18 cellular contexts compared by ENCODE assay signal in the genomic region with DNA sequence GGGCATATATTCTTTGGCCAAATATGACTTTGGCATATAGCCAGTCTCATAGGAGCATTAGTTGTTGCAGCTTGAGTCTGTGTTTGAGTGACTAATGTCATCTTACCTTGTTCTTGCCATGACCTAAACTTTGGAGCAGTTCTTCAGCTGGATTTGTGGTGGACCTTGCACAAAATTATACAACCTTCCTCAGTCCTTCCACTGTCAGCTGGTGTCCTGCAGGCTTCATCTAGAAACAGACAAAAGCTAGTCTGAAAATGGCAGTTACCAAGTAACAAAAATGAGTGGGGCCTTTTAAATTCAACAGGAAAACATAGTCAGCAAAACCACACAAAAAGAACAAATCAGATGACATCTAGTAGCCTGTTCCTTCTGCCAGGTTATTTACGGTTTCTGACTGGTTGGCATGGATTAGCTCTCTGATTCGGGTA. TPM values are rescaled to one million over a fixed set of nuclear protein-coding genes. Genes with fewer than 3 reads are reported as not detected.
DNase-seq lines count a peak whose midpoint lies in the region; ATAC-seq, FAIRE-seq and TF ChIP-seq lines count a peak whose summit lies in the region.
"Had no signal": no experiment of that assay in that cellular context is flagged by ENCODE, and none has a peak within 500 bp of the region (broad histone marks: within the 10 kb centered on the region; RNA-seq: fewer than 3 reads in every experiment).

No MANE protein-coding gene starts in this region.

- dilution Hi-C loops in mammary epithelial cell (cut with HindIII; ENCODE audit: low sequenced_read_pairs) (no loop called here), keratinocyte (cut with MboI; ENCODE audit: extremely low pct_ligation_motif_present, low sequenced_read_pairs) (no loop called here)

- no peaks in the 10 kb centered on the region for H3K4me1 Mint-ChIP-seq in CD4-positive, alpha-beta T cell (ENCODE audit: low read depth)
- H3K4me1 Mint-ChIP-seq: CD4-positive, alpha-beta memory T cell; stimulated activated naive B cell treated with anti-CD40 and anti-IgM and Interleukin-4, amounts not matched to agents 10 μg/mL and 1 μg/mL and 100 μg/mL, for 72 hours had no signal

- H3K27ac Mint-ChIP-seq in CD4-positive, alpha-beta T cell, result no peak overlapping the region
- H3K27ac Mint-ChIP-seq: CD4-positive, alpha-beta memory T cell; stimulated activated naive B cell treated with anti-CD40 and anti-IgM and Interleukin-4, amounts not matched to agents 10 μg/mL and 1 μg/mL and 100 μg/mL, for 72 hours; T-helper 2 cell treated with Interferon-gamma antibody and Interleukin-4, amounts not matched to agents 5 μg/mL and 100 μg/mL, for 36 hours had no signal

- peaks cover 1% of the 10 kb centered on the region for H3K27me3 Mint-ChIP-seq in CD4-positive, alpha-beta T cell

- CTCF ChIA-PET in mammary epithelial cell (lab: Charles Lee; ENCODE audit: low non-redundant PET), result interaction anchor here (0.7 kb wide), 1 partner anchor 52 kb away, joined by 3 read pairs; no protein-coding TSS in a partner anchor
- CTCF ChIA-PET in CD4-positive, alpha-beta T cell (lab: Charles Lee), result interaction anchor here (0.6 to 0.7 kb wide), 2 partner anchors 9 to 1226 kb away, joined by 3 to 5 read pairs; no protein-coding TSS in a partner anchor

- in situ Hi-C loops in mammary epithelial cell (cut with MboI; ENCODE audit: low sequenced_read_pairs in 2 of 2), result no loop called here

- H3K4me3 ChIP-seq in mammary epithelial cell (replicated peaks in 1 of 3; ENCODE audit: insufficient read depth in 1 of 3, low read depth in 2 of 3, low read length in 3 of 3), result no peak overlapping the region
- peak overlapping the region in 2 of 3 experiments; percentile 2 to 12 for H3K4me3 ChIP-seq in keratinocyte (ENCODE audit: control insufficient read depth in 2 of 3, extremely low read depth in 1 of 3, insufficient read depth in 2 of 3, low read depth in 1 of 3, low read length in 3 of 3)
- H3K4me3 ChIP-seq in thymus (ENCODE audit: low read length), result no peak overlapping the region
- H3K4me3 ChIP-seq: right atrium auricular region had no signal

- H2AFZ ChIP-seq in mammary epithelial cell (ENCODE audit: low read depth, low read length) (no peak overlapping the region), keratinocyte (ENCODE audit: control insufficient read depth, low read length) (no peak overlapping the region)

- H3K9ac ChIP-seq in mammary epithelial cell (ENCODE audit: insufficient read depth, low read length) (no peak overlapping the region), keratinocyte (ENCODE audit: control insufficient read depth, extremely low read depth, insufficient read depth, low read length) (peak overlapping the region; percentile 8)

- WGBS in mammary epithelial cell (ENCODE audit: low coverage, missing lambda C conversion rate), result 0% methylated on average over 2 of the region's 2 CpGs
- 53% methylated on average over 2 of the region's 2 CpGs for WGBS in thymus

- peak overlapping the region; percentile 62 for H3K27ac ChIP-seq in mammary epithelial cell (ENCODE audit: insufficient read depth, low read depth, low read length)
- H3K27ac ChIP-seq in keratinocyte (ENCODE audit: control insufficient read depth, insufficient read depth, low read length), result peak overlapping the region; percentile 71
- H3K27ac ChIP-seq in thymus (ENCODE audit: low read depth), result peak overlapping the region; percentile 71
- H3K27ac ChIP-seq in CD4-positive, alpha-beta T cell (ENCODE audit: low read depth, low read length), result no peak overlapping the region
- H3K27ac ChIP-seq: 22Rv1 had no signal

- TF ChIP-seq CTCF in mammary epithelial cell (conservative IDR thresholded peaks at IDR 0.05 in 1 of 2, IDR thresholded peaks at IDR 0.05 in 1 of 2; ENCODE audit: extremely low read depth in 1 of 2, insufficient read depth in 1 of 2, low read depth in 1 of 2, low read length in 2 of 2) (no peak), keratinocyte (optimal IDR thresholded peaks at IDR 0.05 in 1 of 3, IDR thresholded peaks at IDR 0.05 in 1 of 3, conservative IDR thresholded peaks at IDR 0.05 in 1 of 3; ENCODE audit: extremely low read depth in 1 of 3, insufficient read depth in 2 of 3, low read length in 3 of 3) (no peak)
- no peak for TF ChIP-seq CTCF in CD4-positive, alpha-beta T cell (IDR thresholded peaks at IDR 0.05)

- H3K36me3 ChIP-seq in mammary epithelial cell (ENCODE audit: insufficient read depth, low read length) (no peaks in the 10 kb centered on the region), keratinocyte (ENCODE audit: control insufficient read depth in 2 of 2, extremely low read depth in 1 of 2, insufficient read depth in 2 of 2, low read length in 2 of 2) (no peaks in the 10 kb centered on the region), thymus (ENCODE audit: control insufficient read depth, insufficient read depth) (no peaks in the 10 kb centered on the region)
- H3K36me3 ChIP-seq: right atrium auricular region had no signal

- BruUV-seq in mammary epithelial cell (replicated peaks; lab: Mats Ljungman, UMichigan), result no TSS peak

- H4K20me1 ChIP-seq in mammary epithelial cell (ENCODE audit: insufficient read depth, low read length) (no peaks in the 10 kb centered on the region), keratinocyte (ENCODE audit: control insufficient read depth, extremely low read depth, insufficient read depth, low read length) (no peaks in the 10 kb centered on the region)

- H3K27me3 ChIP-seq in mammary epithelial cell (ENCODE audit: insufficient read depth, low read length) (no peaks in the 10 kb centered on the region), keratinocyte (ENCODE audit: control insufficient read depth, extremely low read depth, insufficient read depth, low read length) (no peaks in the 10 kb centered on the region), thymus (ENCODE audit: control insufficient read depth, insufficient read depth) (no peaks in the 10 kb centered on the region)
- peaks cover 5% of the 10 kb centered on the region for H3K27me3 ChIP-seq in CD4-positive, alpha-beta T cell (ENCODE audit: control insufficient read depth, insufficient read depth, low read length)
- H3K27me3 ChIP-seq: right atrium auricular region had no signal

- H3K9me3 Mint-ChIP-seq in CD4-positive, alpha-beta T cell, result no peaks in the 10 kb centered on the region
- H3K9me3 Mint-ChIP-seq: CD4-positive, alpha-beta memory T cell; T-helper 2 cell treated with Interferon-gamma antibody and Interleukin-4, amounts not matched to agents 5 μg/mL and 100 μg/mL, for 36 hours had no signal

- FAIRE-seq in keratinocyte (lab: Jason Lieb, UNC), result peak; percentile 96

- POLR2A ChIA-PET in CD4-positive, alpha-beta T cell (lab: Charles Lee), result no interaction called here

- peak overlapping the region; percentile 68 for H3K4me2 ChIP-seq in mammary epithelial cell (ENCODE audit: insufficient read depth, low read depth, low read length)
- H3K4me2 ChIP-seq in keratinocyte (ENCODE audit: control insufficient read depth, extremely low read depth, insufficient read depth, low read depth, low read length), result peak overlapping the region; percentile 62

- no peaks in the 10 kb centered on the region for H3K36me3 Mint-ChIP-seq in CD4-positive, alpha-beta T cell (ENCODE audit: low read depth)
- H3K36me3 Mint-ChIP-seq: CD4-positive, alpha-beta memory T cell had no signal

- peak; percentile 4 for DNase-seq in DMS 273 (lab: John Stamatoyannopoulos, UW; ENCODE audit: unreplicated experiment)
- DNase-seq in DMS 273 treated with DMSO at 0.1 percent for 48 hours (lab: John Stamatoyannopoulos, UW), result no peak
- DNase-seq in mammary epithelial cell, result peak; percentile 72
- DNase-seq in keratinocyte (ENCODE audit: low read depth, low spot score), result peak; percentile 50
- DNase-seq in middle frontal gyrus (ENCODE audit: extremely low spot score, low spot score), result no peak
- DNase-seq in NCI-H1048 (lab: John Stamatoyannopoulos, UW), result no peak
- no peak for DNase-seq in CD4-positive, alpha-beta T cell
- DNase-seq: amygdala; CD4-positive, alpha-beta memory T cell; effector CD8-positive, alpha-beta T cell; head of caudate nucleus; NCI-H1092; NCI-H526; stimulated activated naive B cell treated with anti-CD40 and anti-IgM and Interleukin-4, amounts not matched to agents 10 μg/mL and 1 μg/mL and 100 μg/mL, for 72 hours had no signal

- peaks cover 6% of the 10 kb centered on the region for H3K9me3 ChIP-seq in mammary epithelial cell (replicated peaks; ENCODE audit: insufficient read depth, low read length)
- peaks cover 3% of the 10 kb centered on the region for H3K9me3 ChIP-seq in keratinocyte (ENCODE audit: control insufficient read depth, low read depth, low read length)
- no peaks in the 10 kb centered on the region for H3K9me3 ChIP-seq in thymus (ENCODE audit: control insufficient read depth)
- H3K9me3 ChIP-seq in CD4-positive, alpha-beta T cell (ENCODE audit: control insufficient read depth, low read length), result no peaks in the 10 kb centered on the region
- H3K9me3 ChIP-seq: right atrium auricular region had no signal

- H3K4me3 Mint-ChIP-seq in CD4-positive, alpha-beta T cell, result no peak overlapping the region
- H3K4me3 Mint-ChIP-seq: CD4-positive, alpha-beta memory T cell; stimulated activated naive B cell treated with anti-CD40 and anti-IgM and Interleukin-4, amounts not matched to agents 10 μg/mL and 1 μg/mL and 100 μg/mL, for 72 hours; T-helper 2 cell treated with Interferon-gamma antibody and Interleukin-4, amounts not matched to agents 5 μg/mL and 100 μg/mL, for 36 hours had no signal

- no peaks in the 10 kb centered on the region for H3K79me2 ChIP-seq in mammary epithelial cell (ENCODE audit: insufficient read depth, low read length)
- H3K79me2 ChIP-seq in keratinocyte (ENCODE audit: control insufficient read depth, insufficient read depth, low read length), result no peaks in the 10 kb centered on the region

- H3K4me1 ChIP-seq in mammary epithelial cell (ENCODE audit: insufficient read depth, low read length), result peaks cover 52% of the 10 kb centered on the region
- peaks cover 39% of the 10 kb centered on the region for H3K4me1 ChIP-seq in keratinocyte (ENCODE audit: control insufficient read depth, extremely low read depth, insufficient read depth, low read length)
- H3K4me1 ChIP-seq in thymus (ENCODE audit: control insufficient read depth, insufficient read depth, low read length), result no peaks in the 10 kb centered on the region

- intact Hi-C loops in mammary epithelial cell (cut with micrococcal nuclease), result no loop called here
- intact Hi-C loops in CD4-positive, alpha-beta T cell (cut with DNase I, micrococcal nuclease), result no loop called here

- no peaks in the 10 kb centered on the region for H3K9me1 ChIP-seq in keratinocyte (ENCODE audit: control insufficient read depth, extremely low read depth, insufficient read depth, low read length)

- ATAC-seq in CD4-positive, alpha-beta T cell (ENCODE audit: poor library complexity), result no peak
- ATAC-seq: stimulated activated naive B cell treated with anti-CD40 and anti-IgM and Interleukin-4, amounts not matched to agents 10 μg/mL and 1 μg/mL and 100 μg/mL, for 72 hours had no signal

RNA-seq across cellular contexts. Expression of gene HECTD2, which starts 59.5 kb away (rescaled TPM):
- total RNA-seq in mammary epithelial cell, result 10 to 100 TPM in 1 of 2 donors, 1 to 10 TPM in 1; 10.0 TPM
- polyA plus RNA-seq in mammary epithelial cell (1.7 TPM), keratinocyte (1.00 to 2.2 TPM (median 2.0 TPM) in 3 replicates), thymus (8.1 TPM)
- polyA minus RNA-seq in mammary epithelial cell (11.0 TPM), keratinocyte (1.8 to 4.7 TPM (median 2.6 TPM) in 3 replicates)
- 0.82 TPM for polyA plus RNA-seq in keratinocyte (2011; ENCODE audit: low read depth)
- 0.57 and 1.5 TPM in 2 replicates for polyA plus RNA-seq in keratinocyte (2011; cell fraction: cytosol; rRNA removed)
- polyA plus RNA-seq in keratinocyte (2011; cell fraction: nucleus; rRNA removed), result 2.6 and 3.2 TPM in 2 replicates
- 1.00 and 1.3 TPM in 2 replicates for polyA plus RNA-seq in keratinocyte (2012; ENCODE audit: low replicate concordance)
- polyA minus RNA-seq in keratinocyte (2011; cell fraction: cytosol; rRNA and poly(A)+ RNA removed), result 0.96 TPM
- polyA minus RNA-seq in keratinocyte (2011; cell fraction: nucleus; rRNA and poly(A)+ RNA removed), result 2.1 and 3.5 TPM in 2 replicates
- total RNA-seq in CD4-positive, alpha-beta T cell, result 1 to 10 TPM in 1 of 2 experiments, under 1 TPM in 1; 0.92 to 1.0 TPM

Comparison
In these comparisons a context has a peak if more than half of its experiments do, and no peak if none do; other contexts are left out.
1. DNase-seq: peak in DMS 273 (single experiment), mammary epithelial cell (single experiment) and keratinocyte (single experiment); none in DMS 273 treated with DMSO at 0.1 percent for 48 hours (single experiment), middle frontal gyrus (single experiment), NCI-H1048 (single experiment) and CD4-positive, alpha-beta T cell (0 of 10).
2. H3K4me3 ChIP-seq: peak in keratinocyte (2 of 3); none in mammary epithelial cell (0 of 3) and thymus (single experiment).